1 cellular context compared by ENCODE assay signal in the genomic region with DNA sequence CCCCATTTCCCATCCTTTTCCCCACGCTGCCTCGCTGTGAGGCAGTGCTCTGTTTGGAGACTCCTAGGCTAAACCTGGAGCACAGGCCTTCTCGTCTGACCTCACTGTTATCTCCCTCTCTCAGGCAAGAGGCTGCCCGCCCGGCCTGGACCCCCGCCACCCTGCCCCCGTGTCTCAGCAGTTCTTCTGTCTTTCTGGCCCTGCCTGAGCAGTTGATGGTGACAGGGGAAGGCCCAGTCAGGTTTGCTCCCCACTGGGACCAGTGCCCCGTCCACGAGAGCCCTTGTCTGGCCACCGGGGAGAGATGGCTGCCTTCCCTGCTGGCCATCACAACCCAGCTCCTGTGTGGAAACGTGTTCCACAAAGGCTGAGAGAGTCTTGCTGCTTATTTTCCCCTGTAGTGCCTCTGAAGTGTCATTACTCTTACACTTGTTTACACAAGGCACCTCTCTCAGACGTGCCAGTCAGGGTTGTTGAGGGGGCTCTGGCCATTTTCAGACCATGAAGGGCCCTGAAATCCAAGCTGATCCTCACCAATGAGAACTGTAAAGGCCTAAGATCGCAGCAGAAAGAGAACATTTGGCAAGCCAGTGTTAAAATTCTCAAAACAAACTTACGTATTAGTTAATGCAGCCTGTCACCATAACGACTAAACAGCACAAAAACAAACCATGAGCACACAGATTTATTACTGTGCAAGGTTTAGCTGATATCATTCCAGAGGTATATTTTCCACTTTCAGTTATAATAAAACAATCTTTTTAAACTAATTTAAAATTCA.
TF ChIP-seq lines count a peak whose summit lies in the region.

No MANE protein-coding gene starts in this region.

TF ChIP-seq in SK-N-SH, 30 proteins besides CTCF, POLR2A, EP300 and RAD21 (continued from another document):
- TF ChIP-seq EZH2phosphoT487 (IDR thresholded peaks at IDR 0.05; ENCODE audit: borderline replicate concordance, low read depth), result no peak
- TF ChIP-seq, protein P1, sequence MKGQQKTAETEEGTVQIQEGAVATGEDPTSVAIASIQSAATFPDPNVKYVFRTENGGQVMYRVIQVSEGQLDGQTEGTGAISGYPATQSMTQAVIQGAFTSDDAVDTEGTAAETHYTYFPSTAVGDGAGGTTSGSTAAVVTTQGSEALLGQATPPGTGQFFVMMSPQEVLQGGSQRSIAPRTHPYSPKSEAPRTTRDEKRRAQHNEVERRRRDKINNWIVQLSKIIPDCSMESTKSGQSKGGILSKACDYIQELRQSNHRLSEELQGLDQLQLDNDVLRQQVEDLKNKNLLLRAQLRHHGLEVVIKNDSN (IDR thresholded peaks at IDR 0.05; ENCODE audit: borderline replicate concordance, low read depth), result no peak
